In genomic region chr5:67287795-67288194, GRCh38 we compare ENCODE assay signal across 16 cellular contexts.
DNase-seq lines count a peak whose midpoint lies in the region; ATAC-seq and TF ChIP-seq lines count a peak whose summit lies in the region.
"Had no signal": no experiment of that assay in that cellular context is flagged by ENCODE, and none has a peak within 500 bp of the region (broad histone marks: within the 10 kb centered on the region; RNA-seq: fewer than 3 reads in every experiment).

No MANE protein-coding gene starts in this region.

- no peaks in the 10 kb centered on the region for H3K36me3 ChIP-seq in lung (ENCODE audit: control insufficient read depth in 2 of 2, insufficient read depth in 2 of 2, low read length in 2 of 2)
- H3K36me3 ChIP-seq: vagina had no signal

- H3K4me1 ChIP-seq in lung (ENCODE audit: control insufficient read depth in 2 of 2, insufficient read depth in 2 of 2, low read length in 2 of 2) = peaks cover 0 to 5% of the 10 kb centered on the region in 2 donors
- H3K4me1 ChIP-seq: psoas muscle had no signal

- TF ChIP-seq CTCF in lung (IDR thresholded peaks at IDR 0.05; ENCODE audit: control extremely low read depth, extremely low read depth) = no peak

- H3K4me3 ChIP-seq in lung = no peak overlapping the region
- H3K4me3 ChIP-seq: K562, psoas muscle, vagina had no signal

- ATAC-seq in lung (ENCODE audit: insufficient read depth, low FRiP score) (peak; percentile 42), HG02759 (IDR thresholded peaks at IDR 0.05; ENCODE audit: unreplicated experiment) (no peak)
- ATAC-seq: K562, psoas muscle had no signal

- H3K27ac ChIP-seq in lung (ENCODE audit: low read depth in 1 of 2, low read length in 1 of 2) = no peak overlapping the region
- H3K27ac ChIP-seq: psoas muscle, vagina had no signal

- H3K27me3 ChIP-seq in lung (ENCODE audit: control insufficient read depth, insufficient read depth) = no peaks in the 10 kb centered on the region
- H3K27me3 ChIP-seq: vagina had no signal

- DNase-seq in A172 (ENCODE audit: low spot score) = peak; percentile 67
- DNase-seq in HS-5 (ENCODE audit: low read depth) = peak; percentile 29
- peak; percentile 60 for DNase-seq in cerebellar cortex (ENCODE audit: low spot score)
- DNase-seq in lung (ENCODE audit: low spot score) = no peak
- DNase-seq in NCI-H2107 treated with DMSO at 0.1 percent for 48 hours (lab: John Stamatoyannopoulos, UW; ENCODE audit: unreplicated experiment) = no peak
- no peak for DNase-seq in HT-29 (ENCODE audit: low spot score)
- DNase-seq in NCI-H524 (lab: John Stamatoyannopoulos, UW) = no peak
- DNase-seq: activated CD4-positive, alpha-beta memory T cell treated with anti-CD3 and anti-CD28 coated beads for 36 hours; activated naive CD4-positive, alpha-beta T cell treated with anti-CD3 and anti-CD28 coated beads, Interleukin-2, amount 50 U/mL, for 16 hours; AML-193; left cardiac atrium; NCI-H774; psoas muscle had no signal

- 57 to 76% methylated on average over 1 of the region's 1 CpG for WGBS in lung, 2 donors

- no peaks in the 10 kb centered on the region for H3K9me3 ChIP-seq in lung (ENCODE audit: control insufficient read depth in 2 of 2, insufficient read depth in 1 of 2, low read length in 1 of 2)
- H3K9me3 ChIP-seq: psoas muscle, vagina had no signal

Comparison
In these comparisons a context has a peak if more than half of its experiments do, and no peak if none do; other contexts are left out.
1. DNase-seq: peak in A172 (single experiment), HS-5 (single experiment) and cerebellar cortex (single experiment); none in lung (single experiment), NCI-H2107 treated with DMSO at 0.1 percent for 48 hours (single experiment), HT-29 (single experiment) and NCI-H524 (0 of 2).